ENCODE assay signal across 20 cellular contexts in the genomic region with DNA sequence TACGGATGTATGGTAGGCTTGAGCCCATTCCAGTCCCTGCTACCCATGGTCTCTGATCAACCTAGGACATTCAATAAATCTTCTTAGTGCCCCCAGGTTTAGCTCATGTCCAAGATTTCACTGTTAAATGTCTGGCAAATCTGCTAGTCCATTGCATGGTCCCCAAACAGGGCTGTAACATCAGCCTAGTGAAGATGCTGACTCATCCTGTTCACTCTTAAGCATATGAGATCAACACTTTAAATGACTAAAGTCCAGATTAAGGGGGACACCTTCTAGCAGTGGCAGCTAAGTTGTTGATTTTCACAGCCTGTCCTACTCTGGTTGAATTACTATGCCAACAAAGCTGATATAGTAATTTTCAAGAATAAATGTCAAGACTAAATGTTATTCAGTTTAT. TPM values are rescaled to one million over a fixed set of nuclear protein-coding genes. Genes with fewer than 3 reads are reported as not detected.
DNase-seq lines count a peak whose midpoint lies in the region; ATAC-seq and TF ChIP-seq lines count a peak whose summit lies in the region.
"Had no signal": no experiment of that assay in that cellular context is flagged by ENCODE, and none has a peak within 500 bp of the region (broad histone marks: within the 10 kb centered on the region; RNA-seq: fewer than 3 reads in every experiment).

No MANE protein-coding gene starts in this region.

- no peak overlapping the region for H3K4me3 ChIP-seq in thyroid gland (replicated peaks in 1 of 3)
- H3K4me3 ChIP-seq: adrenal gland had no signal

- H3K4me1 Mint-ChIP-seq in activated CD4-positive, alpha-beta T cell treated with anti-CD3 and anti-CD28 coated beads for 36 hours, result no peaks in the 10 kb centered on the region
- H3K4me1 Mint-ChIP-seq: CD4-positive, alpha-beta memory T cell; central memory CD8-positive, alpha-beta T cell; stimulated activated memory B cell treated with anti-CD40 and anti-IgM and Interleukin-4, amounts not matched to agents 10 μg/mL and 1 μg/mL and 100 μg/mL, for 72 hours had no signal

- WGBS in thyroid gland, 2 donors, result 91 to 96% methylated on average over 1 of the region's 1 CpG

- no peaks in the 10 kb centered on the region for H3K36me3 ChIP-seq in thyroid gland
- H3K36me3 ChIP-seq: adrenal gland had no signal

- CTCF ChIA-PET in activated CD4-positive, alpha-beta T cell treated with anti-CD3 and anti-CD28 coated beads for 36 hours (lab: Charles Lee), result no interaction called here

- H3K36me3 Mint-ChIP-seq in activated CD4-positive, alpha-beta T cell treated with anti-CD3 and anti-CD28 coated beads for 36 hours (ENCODE audit: low read depth), result peaks cover 35% of the 10 kb centered on the region

- TF ChIP-seq POLR2A in erythroblast (IDR thresholded peaks at IDR 0.05; ENCODE audit: low read length) (no peak), thyroid gland (IDR thresholded peaks at IDR 0.05) (no peak)

- intact Hi-C loops in activated CD4-positive, alpha-beta T cell treated with anti-CD3 and anti-CD28 coated beads for 36 hours (cut with DNase I, micrococcal nuclease), result no loop called here
- intact Hi-C loops in thyroid gland (cut with DNase I), result no loop called here

- no peak for DNase-seq in activated CD4-positive, alpha-beta T cell treated with anti-CD3 and anti-CD28 coated beads for 36 hours
- DNase-seq in activated CD4-positive, alpha-beta T cell treated with anti-CD3 and anti-CD28 coated beads for 48 hours, result no peak
- DNase-seq in OCI-M1 (lab: John Stamatoyannopoulos, UW) (peak; percentile 21), erythroblast (lab: John Stamatoyannopoulos, UW) (peak; percentile 41 to 70), renal cortical epithelial cell (ENCODE audit: low read depth) (peak; percentile 62), thyroid gland (no peak)
- no peak for DNase-seq in activated T-cell treated with anti-CD3 and anti-CD28 coated beads, Interleukin-2, amount 50 U/mL, for 48 hours
- DNase-seq: activated CD4-positive, alpha-beta T cell treated with anti-CD3 and anti-CD28 coated beads for 4 hours; adrenal gland; effector memory CD4-positive, alpha-beta T cell; HFFc6; hypothalamus; midbrain; NCI-H2227 treated with DMSO at 0.1 percent for 48 hours; RPMI8226; trophoblast cell had no signal

- TF ChIP-seq CTCF in thyroid gland (IDR thresholded peaks at IDR 0.05), result no peak

- no peaks in the 10 kb centered on the region for H3K27me3 Mint-ChIP-seq in activated CD4-positive, alpha-beta T cell treated with anti-CD3 and anti-CD28 coated beads for 36 hours
- H3K27me3 Mint-ChIP-seq: central memory CD8-positive, alpha-beta T cell; stimulated activated memory B cell treated with anti-CD40 and anti-IgM and Interleukin-4, amounts not matched to agents 10 μg/mL and 1 μg/mL and 100 μg/mL, for 72 hours had no signal

- no peak overlapping the region for H3K27ac ChIP-seq in thyroid gland
- H3K27ac ChIP-seq: adrenal gland had no signal

- H3K27me3 ChIP-seq in thyroid gland, result no peaks in the 10 kb centered on the region
- H3K27me3 ChIP-seq: adrenal gland had no signal

- H3K4me3 Mint-ChIP-seq in activated CD4-positive, alpha-beta T cell treated with anti-CD3 and anti-CD28 coated beads for 36 hours, result no peak overlapping the region
- H3K4me3 Mint-ChIP-seq: CD4-positive, alpha-beta memory T cell; central memory CD8-positive, alpha-beta T cell; HFFc6; stimulated activated memory B cell treated with anti-CD40 and anti-IgM and Interleukin-4, amounts not matched to agents 10 μg/mL and 1 μg/mL and 100 μg/mL, for 72 hours had no signal

- peaks cover 14% of the 10 kb centered on the region for H3K9me3 Mint-ChIP-seq in activated CD4-positive, alpha-beta T cell treated with anti-CD3 and anti-CD28 coated beads for 36 hours (ENCODE audit: low read depth)

- H3K9me3 ChIP-seq in thyroid gland, result no peaks in the 10 kb centered on the region

- POLR2A ChIA-PET in activated CD4-positive, alpha-beta T cell treated with anti-CD3 and anti-CD28 coated beads for 36 hours (lab: Charles Lee), result no interaction called here

- no peak overlapping the region for H3K27ac Mint-ChIP-seq in activated CD4-positive, alpha-beta T cell treated with anti-CD3 and anti-CD28 coated beads for 36 hours
- H3K27ac Mint-ChIP-seq: CD4-positive, alpha-beta memory T cell; HFFc6; stimulated activated memory B cell treated with anti-CD40 and anti-IgM and Interleukin-4, amounts not matched to agents 10 μg/mL and 1 μg/mL and 100 μg/mL, for 72 hours had no signal

- no peaks in the 10 kb centered on the region for H3K4me1 ChIP-seq in thyroid gland
- H3K4me1 ChIP-seq: adrenal gland had no signal

- peak; percentile 23 for ATAC-seq in activated CD4-positive, alpha-beta T cell treated with anti-CD3 and anti-CD28 coated beads for 36 hours
- ATAC-seq in HG03571 (IDR thresholded peaks at IDR 0.05; ENCODE audit: unreplicated experiment), result no peak
- ATAC-seq: stimulated activated memory B cell treated with anti-CD40 and anti-IgM and Interleukin-4, amounts not matched to agents 10 μg/mL and 1 μg/mL and 100 μg/mL, for 72 hours had no signal

RNA-seq across cellular contexts. Expression of a gene that starts 46.5 kb away (rescaled TPM):
- 10 to 100 TPM; 57.6 to 58.4 TPM for total RNA-seq in activated CD4-positive, alpha-beta T cell treated with anti-CD3 and anti-CD28 coated beads for 36 hours
- total RNA-seq in renal cortical epithelial cell (0.30 and 12.9 TPM in 2 replicates), thyroid gland (1 to 10 TPM in 1 of 4 donors, under 1 TPM in 1, not detected in 2; 0.44 to 2.2 TPM)

Comparison
In these comparisons a context has a peak if more than half of its experiments do, and no peak if none do; other contexts are left out.
1. DNase-seq: peak in OCI-M1 (single experiment), erythroblast (2 of 2) and renal cortical epithelial cell (single experiment); none in activated CD4-positive, alpha-beta T cell treated with anti-CD3 and anti-CD28 coated beads for 36 hours (single experiment), activated CD4-positive, alpha-beta T cell treated with anti-CD3 and anti-CD28 coated beads for 48 hours (single experiment), activated T-cell treated with anti-CD3 and anti-CD28 coated beads, Interleukin-2, amount 50 U/mL, for 48 hours (0 of 2) and thyroid gland (0 of 2).